8 cellular contexts compared by ENCODE assay signal in the genomic region with DNA sequence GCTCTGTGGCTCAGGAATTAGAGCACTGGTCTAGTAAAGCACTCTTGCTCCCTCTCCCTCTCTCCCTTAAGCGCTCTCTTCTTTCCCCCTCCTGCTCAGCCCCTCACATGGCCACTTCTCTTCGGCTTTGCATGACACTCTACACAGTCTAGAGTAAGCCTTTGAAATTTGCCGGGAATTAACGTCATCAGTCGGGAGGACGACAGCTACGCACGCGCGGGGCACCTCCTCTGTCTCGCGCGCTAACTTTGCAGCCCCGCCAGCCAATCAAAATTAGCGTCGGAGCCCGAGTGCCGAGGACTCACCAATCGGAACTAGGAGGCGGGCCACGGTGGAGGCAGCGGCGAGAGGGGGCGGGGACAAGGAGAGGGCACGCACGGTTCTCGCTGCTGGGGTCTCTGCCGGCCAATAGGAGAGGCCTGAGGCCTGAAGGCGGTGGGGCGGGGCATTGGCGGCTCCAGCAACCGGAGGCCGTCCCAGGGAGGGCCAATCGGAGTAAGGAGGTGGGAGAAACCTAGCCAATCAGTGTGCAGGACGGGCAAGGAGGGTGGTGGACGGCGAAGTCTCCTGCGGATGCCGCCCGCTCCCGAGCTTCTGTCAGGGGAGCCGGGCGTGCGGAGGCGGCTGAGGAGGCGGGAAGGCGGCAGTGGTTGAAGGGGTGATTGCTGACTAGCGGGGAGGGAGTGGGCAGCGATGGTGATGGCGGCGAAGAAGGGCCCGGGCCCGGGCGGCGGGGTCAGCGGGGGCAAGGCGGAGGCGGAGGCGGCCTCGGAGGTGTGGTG. TPM values are rescaled to one million over a fixed set of nuclear protein-coding genes. Genes with fewer than 3 reads are reported as not detected.
DNase-seq lines count a peak whose midpoint lies in the region; ATAC-seq and TF ChIP-seq lines count a peak whose summit lies in the region.

A gene with protein sequence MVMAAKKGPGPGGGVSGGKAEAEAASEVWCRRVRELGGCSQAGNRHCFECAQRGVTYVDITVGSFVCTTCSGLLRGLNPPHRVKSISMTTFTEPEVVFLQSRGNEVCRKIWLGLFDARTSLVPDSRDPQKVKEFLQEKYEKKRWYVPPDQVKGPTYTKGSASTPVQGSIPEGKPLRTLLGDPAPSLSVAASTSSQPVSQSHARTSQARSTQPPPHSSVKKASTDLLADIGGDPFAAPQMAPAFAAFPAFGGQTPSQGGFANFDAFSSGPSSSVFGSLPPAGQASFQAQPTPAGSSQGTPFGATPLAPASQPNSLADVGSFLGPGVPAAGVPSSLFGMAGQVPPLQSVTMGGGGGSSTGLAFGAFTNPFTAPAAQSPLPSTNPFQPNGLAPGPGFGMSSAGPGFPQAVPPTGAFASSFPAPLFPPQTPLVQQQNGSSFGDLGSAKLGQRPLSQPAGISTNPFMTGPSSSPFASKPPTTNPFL (plus strand): TSS at position 550 of the 782 bp plus-strand sequence. CDS start 144 bp downstream, at position 694.

- 0 to 1% (median 1%) methylated on average over 51 to 60 of the region's 60 CpGs for WGBS in ovary, 3 donors
- 0 to 1% methylated on average over 52 to 53 of the region's 60 CpGs for WGBS in tibial nerve, 2 donors

- TF ChIP-seq CTCF in GM12864 (IDR thresholded peaks at IDR 0.05; ENCODE audit: low read depth, low read length, missing control alignments) (no peak), ovary (IDR thresholded peaks at IDR 0.05) (no peak), tibial nerve (IDR thresholded peaks at IDR 0.05) (peak in 2 of 5 experiments; percentile 30 to 48)

- H3K4me3 ChIP-seq in GM12864 (ENCODE audit: low read depth, low read length) = peak within 1 kb of the TSS; percentile 81
- peak within 1 kb of the TSS; percentile 88 for H3K4me3 ChIP-seq in ovary
- peak within 1 kb of the TSS; percentile 67 to 94 (median 84) for H3K4me3 ChIP-seq in tibial nerve

- peak within 1 kb of the TSS; percentile 42 to 44 for H3K27ac ChIP-seq in ovary
- H3K27ac ChIP-seq in tibial nerve = peak within 1 kb of the TSS; percentile 53 to 91 (median 84)

- no peaks in the 10 kb centered on the region for H3K36me3 ChIP-seq in ovary
- H3K36me3 ChIP-seq in tibial nerve = no peaks in the 10 kb centered on the region

- TF ChIP-seq EP300 in ovary (IDR thresholded peaks at IDR 0.05) (peak; percentile 65), tibial nerve (IDR thresholded peaks at IDR 0.05) (peak; percentile 92 to 94)

- TF ChIP-seq POLR2A in ovary (IDR thresholded peaks at IDR 0.05) (peak; percentile 82), tibial nerve (IDR thresholded peaks at IDR 0.05) (peak; percentile 86 to 87)

- peak; percentile 97 for ATAC-seq in HG02759 (IDR thresholded peaks at IDR 0.05; ENCODE audit: unreplicated experiment)
- peak; percentile 100 for ATAC-seq in Right ventricle myocardium inferior

- H3K9me3 ChIP-seq in ovary = no peaks in the 10 kb centered on the region
- H3K9me3 ChIP-seq in tibial nerve = no peaks in the 10 kb centered on the region

- H3K4me1 ChIP-seq in ovary (ENCODE audit: insufficient read depth) (peaks cover 7% of the 10 kb centered on the region), tibial nerve (peaks cover 0 to 52% (median 21%) of the 10 kb centered on the region in 4 donors)

- intact Hi-C loops in Right ventricle myocardium inferior (cut with DNase I) (loop anchor here (2.0 kb wide), 1 partner anchor 56 kb away; the partner anchor contains the start of gene NYAP1), ovary (cut with DNase I) (loop anchor here in 1 of 4 donors (5.0 kb wide), 1 partner anchor 133 kb away; the partner anchor contains the start of gene GNB2)

- H3K27me3 ChIP-seq in ovary (no peaks in the 10 kb centered on the region), tibial nerve (no peaks in the 10 kb centered on the region)

- peak; percentile 97 for DNase-seq in GM12864 (ENCODE audit: low read depth)
- DNase-seq in NCI-H1417 (lab: John Stamatoyannopoulos, UW) = peak; percentile 100
- peak; percentile 99 for DNase-seq in SW 1271 (lab: John Stamatoyannopoulos, UW)
- peak; percentile 100 for DNase-seq in activated naive CD8-positive, alpha-beta T cell treated with anti-CD3 and anti-CD28 coated beads, Interleukin-2, amount 50 U/mL, for 16 hours (ENCODE audit: low read depth, low spot score)
- DNase-seq in Right ventricle myocardium inferior (ENCODE audit: missing footprints) = peak; percentile 100
- DNase-seq in ovary = peak; percentile 100
- peak; percentile 100 for DNase-seq in tibial nerve (ENCODE audit: low spot score in 2 of 2)

RNA-seq across cellular contexts. Expression of the gene that starts here (rescaled TPM):
- total RNA-seq in Right ventricle myocardium inferior (21.5 TPM), ovary (100 to 1,000 TPM in 1 of 7 donors, 10 to 100 TPM in 6; 44.7 to 115 (median 61.5) TPM), tibial nerve (10 to 100 TPM; 17.1 to 54.6 (median 35.0) TPM)
- polyA plus RNA-seq in ovary = 10 to 100 TPM; 10.0 to 55.9 TPM

Comparison
In these comparisons a context has a peak if more than half of its experiments do, and no peak if none do; other contexts are left out.
1. Peak in every context shown above with its lines: DNase-seq, ATAC-seq, H3K4me3 ChIP-seq and H3K27ac ChIP-seq.